ENCODE assay signal across 2 cellular contexts in the genomic region with DNA sequence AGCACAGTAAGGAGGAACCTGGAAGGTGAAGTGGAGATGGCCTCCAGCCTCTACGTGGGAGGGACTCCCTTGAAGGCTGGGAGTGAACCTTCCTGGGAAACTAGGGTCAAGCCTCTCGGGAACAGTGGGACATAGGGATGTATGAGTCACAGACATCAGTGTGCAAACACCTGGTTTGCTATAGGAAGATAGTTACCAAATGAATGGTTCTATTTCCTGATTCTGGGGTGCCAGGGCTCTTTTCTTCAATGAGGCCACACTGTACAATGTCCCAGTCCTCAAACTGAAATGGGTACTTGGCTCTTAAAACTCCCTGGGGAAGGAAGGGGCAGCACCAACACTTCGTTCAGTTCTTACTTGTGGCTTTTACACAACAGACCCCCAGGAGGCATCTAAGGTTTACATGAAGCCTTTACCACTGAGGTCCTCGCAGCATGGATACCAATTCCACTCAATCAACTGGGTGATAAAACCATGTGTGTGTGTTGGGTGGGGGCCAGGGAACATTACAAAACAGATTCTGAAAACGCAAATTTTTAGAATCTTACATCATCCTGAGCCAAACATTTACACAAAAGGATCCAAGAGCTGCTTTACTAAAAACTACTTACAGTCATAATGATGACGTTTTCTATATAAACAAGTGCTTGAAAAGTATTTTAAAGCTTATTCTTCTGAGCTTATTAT.
TF ChIP-seq lines count a peak whose summit lies in the region.

No MANE protein-coding gene starts in this region.

TF ChIP-seq in SK-N-SH, 30 proteins besides CTCF, POLR2A, EP300 and RAD21 (continued from another document):
- TF ChIP-seq ELF1 (IDR thresholded peaks at IDR 0.05), result no peak
- no peak for TF ChIP-seq MEF2A (IDR thresholded peaks at IDR 0.05; ENCODE audit: borderline replicate concordance, low read depth)
- TF ChIP-seq NFIC (IDR thresholded peaks at IDR 0.05; ENCODE audit: borderline replicate concordance), result 0 out of 2 replicates have a peak, but pooled peaks have one; percentile 13
- TF ChIP-seq REST (IDR thresholded peaks at IDR 0.05; ENCODE audit: low read depth, low read length), result no peak
- no peak for TF ChIP-seq SIN3A (IDR thresholded peaks at IDR 0.05; ENCODE audit: borderline replicate concordance, low read depth, low read length)
- no peak for TF ChIP-seq FOSL2 (IDR thresholded peaks at IDR 0.05; ENCODE audit: borderline replicate concordance, low read depth)
- TF ChIP-seq MAX (IDR thresholded peaks at IDR 0.05; ENCODE audit: low read depth), result peak; percentile 30; the same call in 1 of the 2 replicates
- TF ChIP-seq YY1 (IDR thresholded peaks at IDR 0.05; ENCODE audit: low read depth), result no peak
- TF ChIP-seq TEAD4 (IDR thresholded peaks at IDR 0.05; ENCODE audit: borderline replicate concordance, insufficient read depth), result no peak
- TF ChIP-seq SMC3 (IDR thresholded peaks at IDR 0.05; ENCODE audit: low read depth, low read length), result no peak
- TF ChIP-seq RFX5 (IDR thresholded peaks at IDR 0.05; ENCODE audit: low read length), result no peak

TF ChIP-seq in SK-N-SH treated with all-trans-retinoic acid at 6 μM for 48 hours, 23 proteins besides CTCF, POLR2A, EP300 and RAD21 (continued from another document):
- no peak for TF ChIP-seq ARNTL (CRISPR knock-in tag; IDR thresholded peaks at IDR 0.05; ENCODE audit: borderline replicate concordance, low read depth)
TF ChIP-seq in SK-N-SH treated with all-trans-retinoic acid at 6 μM for 48 hours: peak in this region for 0.
